8 cellular contexts compared by ENCODE assay signal in genomic region chr12:2054091-2055018, GRCh38. TPM values are rescaled to one million over a fixed set of nuclear protein-coding genes. Genes with fewer than 3 reads are reported as not detected.
DNase-seq lines count a peak whose midpoint lies in the region; TF ChIP-seq lines count a peak whose summit lies in the region.

No MANE protein-coding gene starts in this region.

- intact Hi-C loops in esophagus squamous epithelium (cut with DNase I): loop anchor here (5.0 kb wide), 1 partner anchor 528 kb away; no protein-coding TSS in a partner anchor

- H3K27me3 Mint-ChIP-seq in progenitor cell of endocrine pancreas: peaks cover 86% of the 10 kb centered on the region

- no peak for TF ChIP-seq POLR2A in esophagus squamous epithelium (IDR thresholded peaks at IDR 0.05)

- no peaks in the 10 kb centered on the region for H3K9me3 Mint-ChIP-seq in progenitor cell of endocrine pancreas (ENCODE audit: low read depth)

- 10 to 12% methylated on average over 15 to 20 of the region's 40 CpGs for WGBS in esophagus squamous epithelium, 2 donors

- H3K27ac Mint-ChIP-seq in progenitor cell of endocrine pancreas: peak overlapping the region; percentile 39

- H3K4me1 Mint-ChIP-seq in progenitor cell of endocrine pancreas (ENCODE audit: low read depth): peaks cover 18% of the 10 kb centered on the region

- no peaks in the 10 kb centered on the region for H3K36me3 Mint-ChIP-seq in progenitor cell of endocrine pancreas (ENCODE audit: insufficient read depth)

- TF ChIP-seq CTCF in esophagus squamous epithelium (IDR thresholded peaks at IDR 0.05): no peak
- TF ChIP-seq CTCF in progenitor cell of endocrine pancreas (IDR thresholded peaks at IDR 0.05; ENCODE audit: unreplicated experiment): no peak

- peak overlapping the region; percentile 22 to 74 (median 52) for H3K4me3 ChIP-seq in esophagus squamous epithelium

- peaks cover 0 to 83% (median 0%) of the 10 kb centered on the region in 4 donors for H3K27me3 ChIP-seq in esophagus squamous epithelium

- peak overlapping the region; percentile 75 for H3K4me3 Mint-ChIP-seq in progenitor cell of endocrine pancreas (ENCODE audit: low read depth)

- peak; percentile 44 for DNase-seq in Daoy (ENCODE audit: low read depth)
- peak; percentile 63 for DNase-seq in NCI-H82 (lab: John Stamatoyannopoulos, UW)
- no peak for DNase-seq in esophagus squamous epithelium (lab: John Stamatoyannopoulos, UW)
- DNase-seq in progenitor cell of endocrine pancreas (ENCODE audit: low spot score, unreplicated experiment): no peak
- DNase-seq in pons (ENCODE audit: low spot score): no peak
- no peak for DNase-seq in HK-2 (ENCODE audit: unreplicated experiment)
- no peak for DNase-seq in effector CD4-positive, alpha-beta T cell
- DNase-seq in OCI-M2 (lab: John Stamatoyannopoulos, UW; ENCODE audit: unreplicated experiment): no peak

- H3K4me1 ChIP-seq in esophagus squamous epithelium: peaks cover 0 to 42% (median 13%) of the 10 kb centered on the region in 3 donors

- no peaks in the 10 kb centered on the region for H3K36me3 ChIP-seq in esophagus squamous epithelium

- peak overlapping the region; percentile 40 to 89 (median 81) for H3K27ac ChIP-seq in esophagus squamous epithelium

- H3K9me3 ChIP-seq in esophagus squamous epithelium: no peaks in the 10 kb centered on the region

RNA-seq across cellular contexts. Expression of gene CACNA1C, which starts 1.6 kb away (rescaled TPM):
- 0.65 and 1.8 TPM in 2 replicates for total RNA-seq in Daoy (2014; rRNA removed; shearing (Covaris generic))
- total RNA-seq in esophagus squamous epithelium (10 to 100 TPM in 1 of 4 donors, 1 to 10 TPM in 3; 1.5 to 13.5 (median 2.1) TPM), progenitor cell of endocrine pancreas (11.7 and 13.5 TPM in 2 replicates)

RNA-seq across cellular contexts. Expression of gene DCP1B, which starts 50.1 kb away (rescaled TPM):
- 7.6 and 8.3 TPM in 2 replicates for total RNA-seq in Daoy (2014; rRNA removed; shearing (Covaris generic))
- total RNA-seq in esophagus squamous epithelium: 10 to 100 TPM in 2 of 4 donors, 1 to 10 TPM in 2; 4.0 to 15.5 (median 10.8) TPM
- 31.5 and 32.6 TPM in 2 replicates for total RNA-seq in progenitor cell of endocrine pancreas

Comparison
In these comparisons a context has a peak if more than half of its experiments do, and no peak if none do; other contexts are left out.
1. DNase-seq: peak in Daoy (single experiment) and NCI-H82 (single experiment); none in esophagus squamous epithelium (single experiment), progenitor cell of endocrine pancreas (single experiment), pons (single experiment), HK-2 (single experiment), effector CD4-positive, alpha-beta T cell (single experiment) and OCI-M2 (single experiment).